1 cellular context compared by ENCODE assay signal in the genomic region with DNA sequence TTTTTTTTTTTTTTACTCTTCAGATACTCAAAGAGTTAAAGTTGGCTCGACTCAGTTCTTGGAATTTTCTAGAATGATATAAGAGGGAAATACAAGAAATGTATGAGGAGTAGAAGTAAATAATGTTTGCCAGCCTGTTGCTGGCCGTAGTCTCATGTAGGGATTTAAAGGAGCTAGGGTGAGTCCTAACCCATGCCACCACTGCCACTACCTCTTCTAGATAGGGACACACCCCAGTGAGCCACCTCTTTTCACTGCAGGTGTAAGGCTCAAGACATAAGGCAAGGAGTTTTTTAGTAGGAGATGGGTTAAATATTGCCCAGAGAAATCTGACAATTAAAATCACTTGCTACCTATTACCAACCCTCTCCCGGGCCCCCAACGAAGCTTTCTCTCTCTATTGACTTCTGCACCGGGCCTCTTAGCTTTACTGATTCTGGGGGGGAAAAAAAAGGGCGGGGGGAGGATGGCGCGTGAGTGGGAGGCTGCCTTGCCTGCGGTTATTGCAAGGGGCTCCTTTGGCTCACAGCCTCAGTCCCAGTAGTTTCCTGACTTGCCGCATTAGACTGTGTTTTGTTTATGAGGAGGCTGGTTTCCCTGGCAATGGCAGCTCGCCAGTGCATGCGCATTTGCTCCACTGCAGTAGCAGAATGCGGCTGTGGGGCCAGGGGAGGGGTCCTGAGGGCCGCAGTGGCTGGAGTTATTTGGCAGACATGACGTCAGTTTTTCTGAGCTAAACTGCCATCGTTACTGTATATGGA.
TF ChIP-seq lines count a peak whose summit lies in the region.

No MANE protein-coding gene starts in this region.

TF ChIP-seq in H1, 55 proteins besides CTCF, POLR2A, EP300 and RAD21:
- TF ChIP-seq TAF1 (IDR thresholded peaks at IDR 0.05; ENCODE audit: low read depth, low read length) = 0 out of 2 replicates have a peak, but pooled peaks have one; percentile 32
- 0 out of 2 replicates have a peak, but pooled peaks have one; percentile 34 for TF ChIP-seq TEAD4 (IDR thresholded peaks at IDR 0.05; ENCODE audit: low read depth, low read length)
- TF ChIP-seq CEBPB (IDR thresholded peaks at IDR 0.05; ENCODE audit: low read depth, low read length) = no peak
- TF ChIP-seq EZH2 (IDR thresholded peaks at IDR 0.05; ENCODE audit: low read depth, low read length, severe bottlenecking) = no peak
TF ChIP-seq in H1: peak in this region for 2.
